9 cellular contexts compared by ENCODE assay signal in genomic region chr7:95478139-95479037, GRCh38. TPM values are rescaled to one million over a fixed set of nuclear protein-coding genes. Genes with fewer than 3 reads are reported as not detected.
DNase-seq lines count a peak whose midpoint lies in the region; ATAC-seq and TF ChIP-seq lines count a peak whose summit lies in the region.
"Had no signal": no experiment of that assay in that cellular context is flagged by ENCODE, and none has a peak within 500 bp of the region (broad histone marks: within the 10 kb centered on the region; RNA-seq: fewer than 3 reads in every experiment).

No MANE protein-coding gene starts in this region.

- H3K4me3 Mint-ChIP-seq in Calu3 (ENCODE audit: low read depth, unreplicated experiment): no peak overlapping the region
- H3K4me3 Mint-ChIP-seq: stimulated activated memory B cell treated with anti-CD40 and anti-IgM and Interleukin-4, amounts not matched to agents 10 μg/mL and 1 μg/mL and 100 μg/mL, for 72 hours had no signal

- no peak for ATAC-seq in GM21447 (IDR thresholded peaks at IDR 0.05; ENCODE audit: unreplicated experiment)
- ATAC-seq in GM21717 (IDR thresholded peaks at IDR 0.05; ENCODE audit: unreplicated experiment): no peak
- ATAC-seq: stimulated activated memory B cell treated with anti-CD40 and anti-IgM and Interleukin-4, amounts not matched to agents 10 μg/mL and 1 μg/mL and 100 μg/mL, for 72 hours had no signal

- TF ChIP-seq CTCF in Calu3 (IDR thresholded peaks at IDR 0.05; ENCODE audit: unreplicated experiment) (no peak), choroid plexus epithelial cell (conservative IDR thresholded peaks at IDR 0.05; ENCODE audit: low read depth, low read length) (peak; percentile 66)

- peak overlapping the region; percentile 21 for H3K4me3 ChIP-seq in choroid plexus epithelial cell (ENCODE audit: low read depth, low read length)

- intact Hi-C loops in Calu3 (cut with micrococcal nuclease; ENCODE audit: unreplicated experiment): loop anchor here (10.0 kb wide), 1 partner anchor 234 kb away; no protein-coding TSS in a partner anchor

- H3K36me3 Mint-ChIP-seq in Calu3 (ENCODE audit: insufficient read depth, unreplicated experiment): no peaks in the 10 kb centered on the region
- H3K36me3 Mint-ChIP-seq: stimulated activated memory B cell treated with anti-CD40 and anti-IgM and Interleukin-4, amounts not matched to agents 10 μg/mL and 1 μg/mL and 100 μg/mL, for 72 hours had no signal

- no peaks in the 10 kb centered on the region for H3K27me3 Mint-ChIP-seq in Calu3 (ENCODE audit: unreplicated experiment)
- H3K27me3 Mint-ChIP-seq: stimulated activated memory B cell treated with anti-CD40 and anti-IgM and Interleukin-4, amounts not matched to agents 10 μg/mL and 1 μg/mL and 100 μg/mL, for 72 hours had no signal

- CTCF ChIA-PET in Calu3 (lab: Charles Lee): interaction anchor here (4.1 kb wide), 1 partner anchor 82 kb away, joined by 27 read pairs; the partner anchor contains the start of gene PON3

- DNase-seq in Calu3 (peak; percentile 17), NCI-H2081 treated with DMSO at 0.1 percent for 48 hours (lab: John Stamatoyannopoulos, UW) (peak; percentile 56), choroid plexus epithelial cell (ENCODE audit: low read depth) (peak; percentile 73), mucosa of gallbladder (ENCODE audit: low spot score) (peak; percentile 19), SIG-M5 (lab: John Stamatoyannopoulos, UW) (no peak)
- DNase-seq in stimulated activated CD4-positive, alpha-beta T cell treated with anti-CD3 and anti-CD28 coated beads, Interleukin-1b, Interleukin-23, amount 100 ng/mL, for 48 hours: no peak

- BruUV-seq in Calu3 (replicated peaks; lab: Mats Ljungman, UMichigan): no TSS peak

- no peaks in the 10 kb centered on the region for H3K9me3 Mint-ChIP-seq in Calu3 (ENCODE audit: low read depth, unreplicated experiment)
- H3K9me3 Mint-ChIP-seq: stimulated activated memory B cell treated with anti-CD40 and anti-IgM and Interleukin-4, amounts not matched to agents 10 μg/mL and 1 μg/mL and 100 μg/mL, for 72 hours had no signal

- no peaks in the 10 kb centered on the region for H3K4me1 Mint-ChIP-seq in Calu3 (ENCODE audit: low read depth, unreplicated experiment)

- no peak overlapping the region for H3K27ac Mint-ChIP-seq in Calu3 (ENCODE audit: unreplicated experiment)
- H3K27ac Mint-ChIP-seq: stimulated activated memory B cell treated with anti-CD40 and anti-IgM and Interleukin-4, amounts not matched to agents 10 μg/mL and 1 μg/mL and 100 μg/mL, for 72 hours had no signal

RNA-seq across cellular contexts. Expression of gene ASB4, which starts 7.4 kb away (rescaled TPM):
- total RNA-seq in Calu3 (2022) (0.47 TPM in 1 of 2 replicates, not detected in the other), mucosa of gallbladder (0.09 TPM)

RNA-seq across cellular contexts. Expression of gene PON2, which starts 43.6 kb away (rescaled TPM):
- 73.7 and 79.6 TPM in 2 replicates for total RNA-seq in Calu3 (2022)
- 106 TPM for total RNA-seq in mucosa of gallbladder

Comparison
In these comparisons a context has a peak if more than half of its experiments do, and no peak if none do; other contexts are left out.
1. DNase-seq: peak in Calu3 (single experiment), NCI-H2081 treated with DMSO at 0.1 percent for 48 hours (single experiment), choroid plexus epithelial cell (single experiment) and mucosa of gallbladder (single experiment); none in SIG-M5 (single experiment) and stimulated activated CD4-positive, alpha-beta T cell treated with anti-CD3 and anti-CD28 coated beads, Interleukin-1b, Interleukin-23, amount 100 ng/mL, for 48 hours (single experiment).